ENCODE assay signal across 8 cellular contexts in the genomic region with DNA sequence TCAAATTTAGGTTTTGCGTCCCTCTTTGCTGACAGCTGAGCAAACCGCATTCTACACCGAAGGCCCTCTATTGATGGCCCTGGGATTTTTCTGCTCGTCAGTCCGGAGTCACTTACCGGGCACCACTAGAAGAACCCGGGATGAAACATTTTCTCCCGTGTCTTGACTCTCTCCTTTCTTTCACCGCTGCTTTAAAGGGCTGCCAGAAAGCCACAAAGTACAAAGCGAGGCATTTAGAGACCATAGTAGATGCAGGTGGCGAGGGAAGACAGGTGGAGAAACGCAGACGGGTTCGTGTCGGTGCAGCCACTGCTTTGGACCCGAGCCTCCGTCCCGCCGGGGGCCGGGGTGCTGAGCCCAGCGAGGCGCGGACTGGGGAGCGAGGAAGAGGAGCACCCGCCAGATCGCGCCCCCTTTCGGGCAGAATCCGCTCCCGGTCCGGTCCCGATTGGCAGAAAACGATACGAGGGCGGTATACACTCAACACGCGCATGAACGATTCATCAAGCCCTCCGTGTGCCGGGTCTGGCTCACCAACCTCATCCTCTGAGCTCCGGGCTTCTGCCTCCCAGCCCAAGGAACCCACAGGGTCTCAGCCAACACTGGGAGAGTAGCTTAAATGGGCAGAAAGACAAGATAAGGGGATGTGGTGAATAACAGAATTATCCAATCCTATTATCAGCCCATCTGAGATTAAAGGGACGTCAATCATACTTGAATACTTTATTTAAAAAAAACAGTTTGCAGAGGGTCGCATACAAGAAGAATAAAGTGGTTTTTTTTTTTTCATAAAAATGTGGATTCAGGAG.
DNase-seq lines count a peak whose midpoint lies in the region; ATAC-seq and TF ChIP-seq lines count a peak whose summit lies in the region.

No MANE protein-coding gene starts in this region.

- H3K4me1 ChIP-seq in right atrium auricular region (peaks cover 0 to 21% of the 10 kb centered on the region in 2 donors), psoas muscle (peaks cover 11% of the 10 kb centered on the region)

- H3K36me3 Mint-ChIP-seq in T-helper 17 cell (ENCODE audit: low read depth) = no peaks in the 10 kb centered on the region

- H3K4me1 Mint-ChIP-seq in T-helper 17 cell = peaks cover 17% of the 10 kb centered on the region

- intact Hi-C loops in psoas muscle (cut with DNase I) = loop anchor here in 1 of 2 donors (1.0 to 10.0 kb wide), 3 partner anchors 58 to 142 kb away; no protein-coding TSS in a partner anchor

- H3K9me3 ChIP-seq in T-helper 17 cell (ENCODE audit: control insufficient read depth, low read length, poor library complexity, severe bottlenecking) = no peaks in the 10 kb centered on the region
- no peaks in the 10 kb centered on the region for H3K9me3 ChIP-seq in right atrium auricular region
- no peaks in the 10 kb centered on the region for H3K9me3 ChIP-seq in psoas muscle

- H3K36me3 ChIP-seq in right atrium auricular region (no peaks in the 10 kb centered on the region), psoas muscle (ENCODE audit: insufficient read depth in 1 of 2, low read depth in 1 of 2) (no peaks in the 10 kb centered on the region)

- peak overlapping the region; percentile 83 for H3K4me3 Mint-ChIP-seq in T-helper 17 cell

- peak overlapping the region; percentile 97 for H3K27ac Mint-ChIP-seq in T-helper 17 cell

- H3K27me3 Mint-ChIP-seq in T-helper 17 cell = peaks cover 35% of the 10 kb centered on the region

- ATAC-seq in HG02870 (IDR thresholded peaks at IDR 0.05; ENCODE audit: unreplicated experiment) (peak; percentile 65), T-helper 17 cell (peak; percentile 73), psoas muscle (peak; percentile 76 to 86 (median 79))

- DNase-seq in GM12865 (ENCODE audit: low read depth) (peak; percentile 91), NCI-H1694 (lab: John Stamatoyannopoulos, UW) (peak; percentile 78), T-helper 17 cell (peak; percentile 55 to 69 (median 58)), amygdala (lab: John Stamatoyannopoulos, UW) (peak in 55 of 56 donors; percentile 5 to 85 (median 68)), right atrium auricular region (ENCODE audit: low spot score) (peak; percentile 78), psoas muscle (peak; percentile 78 to 79), ureter (ENCODE audit: low spot score) (peak; percentile 81)

- H3K4me3 ChIP-seq in GM12865 (ENCODE audit: low read depth, low read length) (peak overlapping the region; percentile 85), right atrium auricular region (peak overlapping the region; percentile 64 to 65), psoas muscle (peak overlapping the region; percentile 86)

- TF ChIP-seq CTCF in GM12865 (IDR thresholded peaks at IDR 0.05; ENCODE audit: insufficient read depth, low read depth, low read length, missing control alignments) = peak; percentile 74
- peak; percentile 33 to 66 for TF ChIP-seq CTCF in right atrium auricular region (IDR thresholded peaks at IDR 0.05)
- peak; percentile 44 for TF ChIP-seq CTCF in psoas muscle (IDR thresholded peaks at IDR 0.05)

- WGBS in psoas muscle, 3 donors = 0 to 1% (median 1%) methylated on average over 33 to 43 of the region's 43 CpGs

- H3K27ac ChIP-seq in right atrium auricular region = peak overlapping the region; percentile 72 to 74
- peak overlapping the region; percentile 42 for H3K27ac ChIP-seq in psoas muscle

- no peaks in the 10 kb centered on the region for H3K27me3 ChIP-seq in right atrium auricular region
- H3K27me3 ChIP-seq in psoas muscle (ENCODE audit: insufficient read depth in 3 of 3, low read length in 2 of 3) = peaks cover 0 to 54% (median 3%) of the 10 kb centered on the region in 3 donors

Comparison
In these comparisons a context has a peak if more than half of its experiments do, and no peak if none do; other contexts are left out.
1. Peak in every context shown above with its lines: DNase-seq, ATAC-seq, H3K4me3 ChIP-seq and H3K27ac ChIP-seq.